8 cellular contexts compared by ENCODE assay signal in genomic region chr14:35385042-35385839, GRCh38. TPM values are rescaled to one million over a fixed set of nuclear protein-coding genes. Genes with fewer than 3 reads are reported as not detected.
DNase-seq lines count a peak whose midpoint lies in the region; ATAC-seq, FAIRE-seq and TF ChIP-seq lines count a peak whose summit lies in the region.

No MANE protein-coding gene starts in this region.

- TF ChIP-seq CTCF in ovary (IDR thresholded peaks at IDR 0.05), result no peak
- no peak for TF ChIP-seq CTCF in activated CD8-positive, alpha-beta T cell treated with anti-CD3 and anti-CD28 coated beads for 36 hours (IDR thresholded peaks at IDR 0.05)

- H3K36me3 Mint-ChIP-seq in activated CD4-positive, alpha-beta T cell treated with anti-CD3 and anti-CD28 coated beads, Interleukin-2, amount 10 ng/mL, durations not matched to agents 7 days and 5 days (ENCODE audit: low read depth), result no peaks in the 10 kb centered on the region
- H3K36me3 Mint-ChIP-seq in activated CD8-positive, alpha-beta T cell treated with anti-CD3 and anti-CD28 coated beads for 36 hours (ENCODE audit: low read depth), result no peaks in the 10 kb centered on the region

- peak overlapping the region; percentile 44; the same call in 1 of the 2 replicates for H3K27ac ChIP-seq in SK-N-MC
- H3K27ac ChIP-seq in ovary, result peak overlapping the region; percentile 67 to 90

- no peak for TF ChIP-seq POLR2A in ovary (IDR thresholded peaks at IDR 0.05)

- ATAC-seq in GM18519 (IDR thresholded peaks at IDR 0.05; ENCODE audit: low FRiP score, unreplicated experiment), result no peak
- ATAC-seq in activated CD8-positive, alpha-beta T cell treated with anti-CD3 and anti-CD28 coated beads for 36 hours, result no peak

- DNase-seq in SK-N-MC (ENCODE audit: low read depth, low spot score) (no peak), frontal cortex (ENCODE audit: low spot score in 2 of 2) (peak; percentile 55 to 73), ovary (peak; percentile 82 to 88 (median 88))
- DNase-seq in activated CD4-positive, alpha-beta T cell treated with anti-CD3 and anti-CD28 coated beads, Interleukin-2, amount 10 ng/mL, durations not matched to agents 7 days and 5 days, result no peak
- DNase-seq in stimulated activated CD8-positive, alpha-beta memory T cell treated with anti-CD3 and anti-CD28 coated beads, Interleukin-4, amount 100 ng/mL, for 48 hours, result no peak
- no peak for DNase-seq in activated CD8-positive, alpha-beta T cell treated with anti-CD3 and anti-CD28 coated beads for 36 hours

- no peaks in the 10 kb centered on the region for H3K4me1 Mint-ChIP-seq in activated CD4-positive, alpha-beta T cell treated with anti-CD3 and anti-CD28 coated beads, Interleukin-2, amount 10 ng/mL, durations not matched to agents 7 days and 5 days
- H3K4me1 Mint-ChIP-seq in activated CD8-positive, alpha-beta T cell treated with anti-CD3 and anti-CD28 coated beads for 36 hours (ENCODE audit: low read depth), result no peaks in the 10 kb centered on the region

- no peaks in the 10 kb centered on the region for H3K9me3 Mint-ChIP-seq in activated CD4-positive, alpha-beta T cell treated with anti-CD3 and anti-CD28 coated beads, Interleukin-2, amount 10 ng/mL, durations not matched to agents 7 days and 5 days
- H3K9me3 Mint-ChIP-seq in activated CD8-positive, alpha-beta T cell treated with anti-CD3 and anti-CD28 coated beads for 36 hours, result no peaks in the 10 kb centered on the region

- peaks cover 21% of the 10 kb centered on the region for H3K4me1 ChIP-seq in ovary (ENCODE audit: insufficient read depth)

- FAIRE-seq in frontal cortex (lab: Jason Lieb, UNC), result no peak

- H3K9me3 ChIP-seq in SK-N-MC (ENCODE audit: low read depth, low read length), result no peaks in the 10 kb centered on the region
- no peaks in the 10 kb centered on the region for H3K9me3 ChIP-seq in ovary

- H3K36me3 ChIP-seq in SK-N-MC (ENCODE audit: insufficient read depth, low read length) (no peaks in the 10 kb centered on the region), ovary (no peaks in the 10 kb centered on the region)

- intact Hi-C loops in ovary (cut with DNase I), result loop anchor here in 1 of 4 donors (5.0 kb wide), 1 partner anchor 43 kb away; no protein-coding TSS in a partner anchor
- intact Hi-C loops in activated CD8-positive, alpha-beta T cell treated with anti-CD3 and anti-CD28 coated beads for 36 hours (cut with micrococcal nuclease), result no loop called here

- H3K27me3 ChIP-seq in ovary, result no peaks in the 10 kb centered on the region

- 52 to 59% (median 54%) methylated on average over 15 of the region's 15 CpGs for WGBS in ovary, 3 donors

- peak; percentile 26; the same call in 1 of the 2 replicates for TF ChIP-seq RAD21 in Ishikawa (IDR thresholded peaks at IDR 0.05; ENCODE audit: low read depth)

- H3K4me3 ChIP-seq in SK-N-MC, result peak overlapping the region; percentile 11
- no peak overlapping the region for H3K4me3 ChIP-seq in ovary

- POLR2A ChIA-PET in activated CD4-positive, alpha-beta T cell treated with anti-CD3 and anti-CD28 coated beads, Interleukin-2, amount 10 ng/mL, durations not matched to agents 7 days and 5 days (lab: Charles Lee), result no interaction called here
- POLR2A ChIA-PET in activated CD8-positive, alpha-beta T cell treated with anti-CD3 and anti-CD28 coated beads for 36 hours (lab: Charles Lee), result interaction anchor here (0.7 to 2.3 kb wide), 2 partner anchors 17 to 19 kb away, joined by 3 to 6 read pairs; partner anchors contain the start of gene NFKBIA

- H3K4me3 Mint-ChIP-seq in activated CD4-positive, alpha-beta T cell treated with anti-CD3 and anti-CD28 coated beads, Interleukin-2, amount 10 ng/mL, durations not matched to agents 7 days and 5 days, result no peak overlapping the region
- no peak overlapping the region for H3K4me3 Mint-ChIP-seq in activated CD8-positive, alpha-beta T cell treated with anti-CD3 and anti-CD28 coated beads for 36 hours

- CTCF ChIA-PET in activated CD4-positive, alpha-beta T cell treated with anti-CD3 and anti-CD28 coated beads, Interleukin-2, amount 10 ng/mL, durations not matched to agents 7 days and 5 days (lab: Charles Lee), result interaction anchor here (1.0 to 2.3 kb wide), 2 partner anchors 10 to 19 kb away, joined by 3 to 11 read pairs; partner anchors contain the start of gene NFKBIA
- CTCF ChIA-PET in activated CD8-positive, alpha-beta T cell treated with anti-CD3 and anti-CD28 coated beads for 36 hours (lab: Charles Lee), result interaction anchor here (1.1 kb wide), 1 partner anchor 31 kb away, joined by 4 read pairs; no protein-coding TSS in a partner anchor

- no peak overlapping the region for H3K9ac ChIP-seq in SK-N-MC (ENCODE audit: insufficient read length)

- TF ChIP-seq EP300 in Ishikawa (IDR thresholded peaks at IDR 0.05; ENCODE audit: borderline replicate concordance), result peak; percentile 94
- TF ChIP-seq EP300 in ovary (IDR thresholded peaks at IDR 0.05), result no peak

- H3K27ac Mint-ChIP-seq in activated CD4-positive, alpha-beta T cell treated with anti-CD3 and anti-CD28 coated beads, Interleukin-2, amount 10 ng/mL, durations not matched to agents 7 days and 5 days, result no peak overlapping the region
- H3K27ac Mint-ChIP-seq in activated CD8-positive, alpha-beta T cell treated with anti-CD3 and anti-CD28 coated beads for 36 hours, result no peak overlapping the region

- no peaks in the 10 kb centered on the region for H3K27me3 Mint-ChIP-seq in activated CD4-positive, alpha-beta T cell treated with anti-CD3 and anti-CD28 coated beads, Interleukin-2, amount 10 ng/mL, durations not matched to agents 7 days and 5 days
- H3K27me3 Mint-ChIP-seq in activated CD8-positive, alpha-beta T cell treated with anti-CD3 and anti-CD28 coated beads for 36 hours, result no peaks in the 10 kb centered on the region

TF ChIP-seq in Ishikawa, 13 proteins besides CTCF, POLR2A, EP300 and RAD21:
- TF ChIP-seq NFIC (IDR thresholded peaks at IDR 0.05), result peak; percentile 96
- no peak for TF ChIP-seq ZBTB7A (IDR thresholded peaks at IDR 0.05; ENCODE audit: low read depth)
- TF ChIP-seq TEAD4 (IDR thresholded peaks at IDR 0.05), result peak; percentile 41
- no peak for TF ChIP-seq CEBPB (IDR thresholded peaks at IDR 0.05)
- no peak for TF ChIP-seq EGR1 (IDR thresholded peaks at IDR 0.05)
- TF ChIP-seq USF1 (IDR thresholded peaks at IDR 0.05), result no peak
- no peak for TF ChIP-seq YY1 (IDR thresholded peaks at IDR 0.05; ENCODE audit: low read depth)
- no peak for TF ChIP-seq REST (IDR thresholded peaks at IDR 0.05; ENCODE audit: low read depth)
- peak; percentile 95 for TF ChIP-seq TCF12 (IDR thresholded peaks at IDR 0.05; ENCODE audit: low read depth)
- TF ChIP-seq FOXM1 (IDR thresholded peaks at IDR 0.05; ENCODE audit: borderline replicate concordance, low read depth), result peak; percentile 76
- TF ChIP-seq TAF1 (IDR thresholded peaks at IDR 0.05; ENCODE audit: low read depth), result no peak
- 0 out of 2 replicates have a peak, but pooled peaks have one; percentile 29 for TF ChIP-seq CREB1 (IDR thresholded peaks at IDR 0.05; ENCODE audit: low read depth)
- no peak; the same call in 1 of the 2 replicates for TF ChIP-seq MAX (IDR thresholded peaks at IDR 0.05)
TF ChIP-seq in Ishikawa: peak in this region for 5.

RNA-seq across cellular contexts. Expression of gene NFKBIA, which starts 19.3 kb away (rescaled TPM):
- total RNA-seq in frontal cortex (46.5 TPM), ovary (1,000 to 10,000 TPM in 1 of 7 donors, 100 to 1,000 TPM in 6; 162 to 1,807 (median 236) TPM)
- polyA plus RNA-seq in ovary, result 100 to 1,000 TPM; 109 to 194 TPM
- 10 to 100 TPM; 60.1 to 61.7 TPM for total RNA-seq in activated CD4-positive, alpha-beta T cell treated with anti-CD3 and anti-CD28 coated beads, Interleukin-2, amount 10 ng/mL, durations not matched to agents 7 days and 5 days
- 100 to 1,000 TPM; 218 to 227 TPM for total RNA-seq in activated CD8-positive, alpha-beta T cell treated with anti-CD3 and anti-CD28 coated beads for 36 hours

Comparison
In these comparisons a context has a peak if more than half of its experiments do, and no peak if none do; other contexts are left out.
1. DNase-seq: peak in frontal cortex (2 of 2) and ovary (5 of 5); none in SK-N-MC (single experiment), activated CD4-positive, alpha-beta T cell treated with anti-CD3 and anti-CD28 coated beads, Interleukin-2, amount 10 ng/mL, durations not matched to agents 7 days and 5 days (single experiment), stimulated activated CD8-positive, alpha-beta memory T cell treated with anti-CD3 and anti-CD28 coated beads, Interleukin-4, amount 100 ng/mL, for 48 hours (single experiment) and activated CD8-positive, alpha-beta T cell treated with anti-CD3 and anti-CD28 coated beads for 36 hours (single experiment).